8 cellular contexts compared by ENCODE assay signal in genomic region chr18:65753520-65753919, GRCh38. TPM values are rescaled to one million over a fixed set of nuclear protein-coding genes. Genes with fewer than 3 reads are reported as not detected.
DNase-seq lines count a peak whose midpoint lies in the region; ATAC-seq, FAIRE-seq and TF ChIP-seq lines count a peak whose summit lies in the region.

No MANE protein-coding gene starts in this region.

- H3K4me2 ChIP-seq in A549, result no peak overlapping the region

- H3K4me3 ChIP-seq in A549, result no peak overlapping the region

- TF ChIP-seq EP300 in A549 (IDR thresholded peaks at IDR 0.05), result no peak

- peak in 1 of 2 experiments; percentile 69 for DNase-seq in A549 (ENCODE audit: low read depth in 1 of 2, low spot score in 1 of 2)
- peak; percentile 70 for DNase-seq in NCI-H345 (lab: John Stamatoyannopoulos, UW)
- peak; percentile 88 for DNase-seq in cerebellar cortex (ENCODE audit: low spot score)
- DNase-seq in renal cortical epithelial cell (ENCODE audit: low read depth), result peak; percentile 19
- DNase-seq in mucosa of gallbladder (ENCODE audit: low spot score), result no peak
- no peak for DNase-seq in NCI-H2029 treated with DMSO at 0.1 percent for 48 hours (lab: John Stamatoyannopoulos, UW)
- no peak for DNase-seq in GOT3 (lab: John Stamatoyannopoulos, UW)

- peak; percentile 46 to 63 for TF ChIP-seq RAD21 in A549 (conservative IDR thresholded peaks at IDR 0.05 in 1 of 2, IDR thresholded peaks at IDR 0.05 in 1 of 2)

- POLR2A ChIA-PET in A549 (lab: Yijun Ruan, JAX), result no interaction called here

- H3K27ac ChIP-seq in A549, result no peak overlapping the region

- no peaks in the 10 kb centered on the region for H3K4me1 ChIP-seq in A549

- CTCF ChIA-PET in A549 (lab: Yijun Ruan, JAX), result no interaction called here

- no peaks in the 10 kb centered on the region for H3K9me3 ChIP-seq in A549

- WGBS in A549 (ENCODE audit: missing lambda C conversion rate), result 5% methylated on average over 2 of the region's 2 CpGs

- no peak for TF ChIP-seq POLR2A in A549 (IDR thresholded peaks at IDR 0.05; ENCODE audit: low read length)

- no peak; the same call in 1 of the 3 replicates for TF ChIP-seq CTCF in A549 (IDR thresholded peaks at IDR 0.05)

- peak; percentile 85 to 95; a peak in 5 of 6 replicates for ATAC-seq in A549
- ATAC-seq in HG02798 (IDR thresholded peaks at IDR 0.05; ENCODE audit: poor library complexity, unreplicated experiment), result peak; percentile 43

- no peak for FAIRE-seq in A549 (lab: Jason Lieb, UNC)

TF ChIP-seq in A549, 52 proteins besides CTCF, POLR2A, EP300 and RAD21:
- no peak for TF ChIP-seq NPAS2 (CRISPR knock-in tag; IDR thresholded peaks at IDR 0.05; ENCODE audit: borderline replicate concordance)
- TF ChIP-seq HMGXB4 (CRISPR knock-in tag; IDR thresholded peaks at IDR 0.05; ENCODE audit: borderline replicate concordance), result no peak
- no peak for TF ChIP-seq USF2 (IDR thresholded peaks at IDR 0.05)
- TF ChIP-seq JUN (IDR thresholded peaks at IDR 0.05), result no peak
- TF ChIP-seq RARB (CRISPR knock-in tag; IDR thresholded peaks at IDR 0.05), result no peak
- TF ChIP-seq ZNF302 (CRISPR knock-in tag; IDR thresholded peaks at IDR 0.05), result no peak
- TF ChIP-seq KDM5A (IDR thresholded peaks at IDR 0.05), result no peak
- peak; percentile 21; the same call in 1 of the 3 replicates for TF ChIP-seq SMC3 (IDR thresholded peaks at IDR 0.05)
- no peak for TF ChIP-seq PHF8 (IDR thresholded peaks at IDR 0.05; ENCODE audit: borderline replicate concordance, low read depth)
- TF ChIP-seq HOXA7 (CRISPR knock-in tag; IDR thresholded peaks at IDR 0.05), result no peak
- TF ChIP-seq SREBF2 (IDR thresholded peaks at IDR 0.05), result no peak
- TF ChIP-seq NR3C1 (IDR thresholded peaks at IDR 0.05), result no peak
- TF ChIP-seq MAFK (IDR thresholded peaks at IDR 0.05; ENCODE audit: partially characterized antibody), result peak; percentile 11

RNA-seq across cellular contexts. Expression of gene CDH7, which starts 2.7 kb away (rescaled TPM):
- polyA plus RNA-seq in A549 (2011; rRNA removed) (0.05 and 0.08 TPM in 2 replicates), A549 (2017; fragmentation: RNase III; extraction: RNeasy Plus Mini Kit Qiagen cat#74134 plus additional on column Dnase treatment) (under 0.01 to 0.01 TPM (median 0.01 TPM) in 3 replicates)
- polyA plus RNA-seq in A549 (2012; cell fraction: cytosol; rRNA removed), result under 0.01 and 0.01 TPM in 2 replicates
- not detected in 2 replicates for polyA plus RNA-seq in A549 (2012; cell fraction: nucleus; rRNA removed)
- not detected in 2 replicates for polyA minus RNA-seq in A549 (2011; rRNA and poly(A)+ RNA removed)
- total RNA-seq in renal cortical epithelial cell (not detected in 2 replicates), mucosa of gallbladder (not detected)

Comparison
In these comparisons a context has a peak if more than half of its experiments do, and no peak if none do; other contexts are left out.
1. DNase-seq: peak in NCI-H345 (single experiment), cerebellar cortex (single experiment) and renal cortical epithelial cell (single experiment); none in mucosa of gallbladder (single experiment), NCI-H2029 treated with DMSO at 0.1 percent for 48 hours (single experiment) and GOT3 (single experiment).